Comparison of ENCODE assay signal across 1 cellular context in the genomic region with DNA sequence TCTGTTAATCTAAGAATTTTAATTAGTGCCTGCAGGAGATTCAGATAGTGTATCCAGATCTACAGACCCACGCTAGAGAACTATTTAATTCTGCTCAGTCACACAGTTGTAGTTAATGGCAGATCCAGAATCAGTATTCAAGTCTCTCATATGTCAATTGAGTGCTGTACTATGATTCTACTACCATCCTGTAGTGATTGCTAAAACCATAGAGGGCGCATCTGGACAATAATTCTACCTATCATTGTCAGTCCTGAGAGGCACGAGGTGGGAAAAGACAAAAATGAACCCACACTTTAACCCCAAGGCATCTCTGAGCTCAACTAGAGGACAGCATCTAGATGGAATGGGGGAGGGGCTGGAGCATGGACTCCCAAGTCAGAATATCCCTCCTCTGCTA.
TF ChIP-seq lines count a peak whose summit lies in the region.

No MANE protein-coding gene starts in this region.

TF ChIP-seq in SK-N-SH treated with all-trans-retinoic acid at 6 μM for 48 hours, 23 proteins besides CTCF, POLR2A, EP300 and RAD21 (continued from another document):
- TF ChIP-seq CREB5 (CRISPR knock-in tag; IDR thresholded peaks at IDR 0.05; ENCODE audit: low read depth) (no peak), GLIS3 (CRISPR knock-in tag; IDR thresholded peaks at IDR 0.05) (no peak)
